In the genomic region with DNA sequence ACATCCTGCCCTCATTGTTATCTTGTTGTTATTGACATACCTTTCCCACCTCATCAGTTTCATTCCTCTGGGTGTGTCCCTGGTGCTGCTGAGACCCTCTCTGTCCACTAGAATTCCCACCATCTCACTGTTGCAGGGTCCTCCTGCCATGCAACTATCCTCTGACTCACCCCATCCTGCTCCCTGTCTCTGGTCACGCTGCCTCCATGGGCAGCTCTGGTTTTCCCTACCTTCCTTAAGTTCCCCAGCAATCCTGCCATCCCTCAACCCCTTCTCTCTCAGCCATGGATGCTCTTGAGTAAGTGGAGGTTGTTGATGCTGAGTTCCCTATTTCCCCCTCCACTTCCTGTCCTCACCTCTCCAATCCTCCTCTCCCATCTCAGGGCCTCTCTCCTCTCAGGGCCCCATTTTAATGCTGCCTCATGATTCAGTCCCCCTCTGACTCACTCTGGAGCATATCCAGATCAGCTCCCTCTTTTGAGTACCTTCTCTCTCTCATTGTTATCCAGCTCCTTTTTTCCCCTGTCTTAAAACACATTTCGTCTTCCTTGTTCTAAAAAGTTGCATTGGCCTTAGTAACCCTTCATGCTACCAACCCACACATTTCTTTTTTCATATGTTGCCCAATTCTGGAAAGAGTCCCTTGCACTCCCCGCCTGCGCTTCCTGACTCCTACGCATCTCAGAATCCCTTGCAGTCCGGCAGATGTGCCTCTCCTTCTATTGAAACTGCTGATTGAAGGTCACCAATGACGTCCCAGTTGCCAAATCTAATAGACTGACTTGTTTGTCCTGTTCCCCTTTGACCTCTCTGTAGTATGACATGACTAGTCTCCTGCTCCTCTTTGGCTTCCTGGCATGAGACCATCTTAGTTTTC, we compare ENCODE assay signal across 1 cellular context.
TF ChIP-seq lines count a peak whose summit lies in the region.

No MANE protein-coding gene starts in this region.

TF ChIP-seq in SK-N-SH, 30 proteins besides CTCF, POLR2A, EP300 and RAD21 (continued from another document):
- TF ChIP-seq, protein P1, sequence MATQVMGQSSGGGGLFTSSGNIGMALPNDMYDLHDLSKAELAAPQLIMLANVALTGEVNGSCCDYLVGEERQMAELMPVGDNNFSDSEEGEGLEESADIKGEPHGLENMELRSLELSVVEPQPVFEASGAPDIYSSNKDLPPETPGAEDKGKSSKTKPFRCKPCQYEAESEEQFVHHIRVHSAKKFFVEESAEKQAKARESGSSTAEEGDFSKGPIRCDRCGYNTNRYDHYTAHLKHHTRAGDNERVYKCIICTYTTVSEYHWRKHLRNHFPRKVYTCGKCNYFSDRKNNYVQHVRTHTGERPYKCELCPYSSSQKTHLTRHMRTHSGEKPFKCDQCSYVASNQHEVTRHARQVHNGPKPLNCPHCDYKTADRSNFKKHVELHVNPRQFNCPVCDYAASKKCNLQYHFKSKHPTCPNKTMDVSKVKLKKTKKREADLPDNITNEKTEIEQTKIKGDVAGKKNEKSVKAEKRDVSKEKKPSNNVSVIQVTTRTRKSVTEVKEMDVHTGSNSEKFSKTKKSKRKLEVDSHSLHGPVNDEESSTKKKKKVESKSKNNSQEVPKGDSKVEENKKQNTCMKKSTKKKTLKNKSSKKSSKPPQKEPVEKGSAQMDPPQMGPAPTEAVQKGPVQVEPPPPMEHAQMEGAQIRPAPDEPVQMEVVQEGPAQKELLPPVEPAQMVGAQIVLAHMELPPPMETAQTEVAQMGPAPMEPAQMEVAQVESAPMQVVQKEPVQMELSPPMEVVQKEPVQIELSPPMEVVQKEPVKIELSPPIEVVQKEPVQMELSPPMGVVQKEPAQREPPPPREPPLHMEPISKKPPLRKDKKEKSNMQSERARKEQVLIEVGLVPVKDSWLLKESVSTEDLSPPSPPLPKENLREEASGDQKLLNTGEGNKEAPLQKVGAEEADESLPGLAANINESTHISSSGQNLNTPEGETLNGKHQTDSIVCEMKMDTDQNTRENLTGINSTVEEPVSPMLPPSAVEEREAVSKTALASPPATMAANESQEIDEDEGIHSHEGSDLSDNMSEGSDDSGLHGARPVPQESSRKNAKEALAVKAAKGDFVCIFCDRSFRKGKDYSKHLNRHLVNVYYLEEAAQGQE (IDR thresholded peaks at IDR 0.05; ENCODE audit: low read depth, low read length): no peak
- TF ChIP-seq TCF12 (IDR thresholded peaks at IDR 0.05): peak; percentile 51; the same call in 1 of the 2 replicates
- no peak for TF ChIP-seq POLR2AphosphoS5 (IDR thresholded peaks at IDR 0.05; ENCODE audit: low read depth, low read length)
- peak; percentile 47; the same call in 1 of the 2 replicates for TF ChIP-seq YY1 (IDR thresholded peaks at IDR 0.05; ENCODE audit: low read depth)
- TF ChIP-seq JUND (IDR thresholded peaks at IDR 0.05): peak; percentile 77
- TF ChIP-seq GABPA (IDR thresholded peaks at IDR 0.05; ENCODE audit: low read depth): peak; percentile 52; the same call in 1 of the 2 replicates
